Comparison of ENCODE assay signal across 8 cellular contexts in the genomic region with DNA sequence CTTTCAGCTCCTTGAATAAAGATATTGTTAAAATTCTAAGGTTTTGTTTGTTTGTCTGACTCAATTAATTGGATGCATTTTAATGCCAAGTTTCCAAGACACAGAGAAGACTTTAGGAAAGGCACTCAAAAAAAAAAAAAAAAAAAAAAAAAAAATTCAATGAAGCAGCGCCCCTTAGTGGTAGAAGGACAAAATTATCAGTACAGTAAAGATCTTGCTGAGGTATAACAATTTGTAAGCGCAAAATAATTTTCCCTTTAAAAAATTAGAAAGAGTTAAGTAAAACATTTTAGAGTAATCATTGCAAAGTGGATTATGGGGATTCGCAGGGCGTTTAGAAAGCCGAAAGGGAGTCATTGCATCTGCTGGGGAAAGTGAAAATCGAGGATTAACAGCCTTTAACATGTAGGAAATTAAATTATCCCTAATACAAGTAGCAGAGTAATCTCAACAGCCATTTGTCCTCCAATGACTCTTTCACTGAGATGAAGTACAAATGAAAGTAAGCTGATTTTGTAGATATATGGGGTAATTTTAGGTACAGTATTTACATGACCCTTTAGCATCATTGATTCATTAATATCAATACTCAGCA. TPM values are rescaled to one million over a fixed set of nuclear protein-coding genes. Genes with fewer than 3 reads are reported as not detected.
DNase-seq lines count a peak whose midpoint lies in the region; ATAC-seq and TF ChIP-seq lines count a peak whose summit lies in the region.

No MANE protein-coding gene starts in this region.

- H3K36me3 ChIP-seq in right lobe of liver = no peaks in the 10 kb centered on the region

- H3K4me3 ChIP-seq in right lobe of liver = no peak overlapping the region

- H3K9me3 ChIP-seq in right lobe of liver = no peaks in the 10 kb centered on the region

- 11% methylated on average over 6 of the region's 6 CpGs for WGBS in right lobe of liver (ENCODE audit: insufficient coverage, low coverage, low lambda C conversion rate, missing lambda C conversion rate)

- no peaks in the 10 kb centered on the region for H3K27me3 ChIP-seq in right lobe of liver

- peak; percentile 26 to 66 (median 62) for TF ChIP-seq CTCF in right lobe of liver (IDR thresholded peaks at IDR 0.05)

- peaks cover 0 to 8% (median 0%) of the 10 kb centered on the region in 4 donors for H3K4me1 ChIP-seq in right lobe of liver

- ATAC-seq in right lobe of liver = peak in 2 of 4 donors; percentile 41 to 53
- ATAC-seq in GM21825 (IDR thresholded peaks at IDR 0.05; ENCODE audit: unreplicated experiment) = no peak

- no peak for TF ChIP-seq POLR2A in right lobe of liver (IDR thresholded peaks at IDR 0.05)

- H3K27ac ChIP-seq in right lobe of liver = no peak overlapping the region

- intact Hi-C loops in right lobe of liver (cut with DNase I) = loop anchor here in 1 of 2 donors (10.0 kb wide), 1 partner anchor 303 kb away; no protein-coding TSS in a partner anchor

- DNase-seq in DMS 273 (lab: John Stamatoyannopoulos, UW; ENCODE audit: unreplicated experiment) (peak; percentile 54), DMS 273 treated with DMSO at 0.1 percent for 48 hours (lab: John Stamatoyannopoulos, UW) (no peak), MV-4-11 (lab: John Stamatoyannopoulos, UW) (peak; percentile 31), astrocyte of the hippocampus (ENCODE audit: low read depth, low spot score) (peak; percentile 38), right lobe of liver (no peak), NCI-H128 (lab: John Stamatoyannopoulos, UW; ENCODE audit: unreplicated experiment) (no peak), nucleus accumbens (lab: John Stamatoyannopoulos, UW) (no peak)

RNA-seq across cellular contexts. Expression of a gene that starts 5.8 kb away (rescaled TPM):
- 10 to 100 TPM; 16.1 to 32.3 (median 19.6) TPM for total RNA-seq in right lobe of liver

RNA-seq across cellular contexts. Expression of a gene that starts 34.0 kb away (rescaled TPM):
- not detected for total RNA-seq in right lobe of liver

Comparison
In these comparisons a context has a peak if more than half of its experiments do, and no peak if none do; other contexts are left out.
1. DNase-seq: peak in DMS 273 (single experiment), MV-4-11 (single experiment) and astrocyte of the hippocampus (single experiment); none in DMS 273 treated with DMSO at 0.1 percent for 48 hours (single experiment), right lobe of liver (0 of 3), NCI-H128 (single experiment) and nucleus accumbens (0 of 56).